ENCODE assay signal across 8 cellular contexts in the genomic region with DNA sequence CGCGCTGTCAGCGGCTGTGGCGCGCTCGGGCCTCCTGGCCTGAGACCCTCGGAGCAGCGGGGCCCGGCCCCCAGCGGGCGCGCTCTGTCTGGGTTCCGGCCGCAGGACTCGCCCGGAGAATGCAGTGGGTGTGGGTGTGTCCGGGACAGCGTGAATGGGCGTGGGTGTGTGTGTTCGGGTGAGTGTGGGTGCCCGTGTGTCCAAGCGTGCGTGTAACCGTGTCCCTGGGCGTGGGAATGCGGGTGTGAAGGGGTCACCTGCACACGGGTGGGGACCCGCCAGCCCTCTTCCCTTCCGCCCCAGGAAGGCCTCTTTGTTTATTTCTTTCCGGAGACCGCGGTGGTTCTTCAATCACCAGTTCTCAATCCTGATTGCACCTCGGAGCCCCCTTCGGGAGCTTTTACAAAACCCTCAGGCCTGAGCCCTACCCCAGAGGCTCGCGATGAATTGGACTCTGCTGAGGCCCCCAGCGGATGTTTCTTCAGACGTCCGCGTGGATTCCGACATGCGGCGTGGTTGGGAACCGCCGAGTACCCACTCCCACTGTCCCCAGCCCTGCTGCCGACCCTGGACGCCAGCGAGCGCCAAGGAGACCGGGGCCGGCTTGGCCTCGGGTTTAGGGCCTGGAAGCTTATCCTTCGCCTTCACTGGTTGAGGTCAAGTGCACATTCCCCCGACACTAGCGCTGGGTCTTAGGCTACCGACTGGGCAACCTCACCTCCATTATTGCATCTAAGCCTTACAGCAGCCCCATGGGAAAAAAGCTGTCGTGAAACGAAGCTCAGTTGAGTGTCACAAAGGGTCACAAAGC. TPM values are rescaled to one million over a fixed set of nuclear protein-coding genes. Genes with fewer than 3 reads are reported as not detected.
A peak's percentile ranks its signal among the peaks of the same experiment; 100 is the strongest.
DNase-seq lines count a peak whose midpoint lies in the region; ATAC-seq and TF ChIP-seq lines count a peak whose summit lies in the region.

No MANE protein-coding gene starts in this region.

- no peaks in the 10 kb centered on the region for H3K9me3 ChIP-seq in stomach

- H3K27me3 ChIP-seq in stomach, result peaks cover 0 to 25% (median 10%) of the 10 kb centered on the region in 3 donors

- no peak for DNase-seq in activated CD8-positive, alpha-beta memory T cell treated with anti-CD3 and anti-CD28 coated beads, Interleukin-2, amount 10 ng/mL, durations not matched to agents 7 days and 5 days
- no peak for DNase-seq in activated CD8-positive, alpha-beta memory T cell treated with anti-CD3 and anti-CD28 coated beads, Interleukin-2, amount 50 U/mL, for 4 hours
- no peak for DNase-seq in activated naive CD8-positive, alpha-beta T cell treated with anti-CD3 and anti-CD28 coated beads for 36 hours
- DNase-seq in iPS-NIHi7 (ENCODE audit: extremely low spot score) (peak; percentile 47), stomach (peak; percentile 43), NCI-H226 (no peak), NOMO-1 (lab: John Stamatoyannopoulos, UW; ENCODE audit: unreplicated experiment in 2 of 2) (no peak), kidney tubule cell (ENCODE audit: low spot score) (no peak)

- H3K4me3 ChIP-seq in stomach, result peak overlapping the region; percentile 53 to 64 (median 59)

- H3K36me3 Mint-ChIP-seq in activated CD8-positive, alpha-beta memory T cell treated with anti-CD3 and anti-CD28 coated beads, Interleukin-2, amount 10 ng/mL, durations not matched to agents 7 days and 5 days, result no peaks in the 10 kb centered on the region
- H3K36me3 Mint-ChIP-seq in activated naive CD8-positive, alpha-beta T cell treated with anti-CD3 and anti-CD28 coated beads for 36 hours, result no peaks in the 10 kb centered on the region

- peaks cover 80% of the 10 kb centered on the region for H3K27me3 Mint-ChIP-seq in activated CD8-positive, alpha-beta memory T cell treated with anti-CD3 and anti-CD28 coated beads, Interleukin-2, amount 10 ng/mL, durations not matched to agents 7 days and 5 days
- peaks cover 77% of the 10 kb centered on the region for H3K27me3 Mint-ChIP-seq in activated naive CD8-positive, alpha-beta T cell treated with anti-CD3 and anti-CD28 coated beads for 36 hours

- peaks cover 23 to 30% (median 28%) of the 10 kb centered on the region in 4 donors for H3K4me1 ChIP-seq in stomach

- TF ChIP-seq POLR2A in stomach (IDR thresholded peaks at IDR 0.05), result no peak

- TF ChIP-seq CTCF in stomach (IDR thresholded peaks at IDR 0.05), result no peak

- TF ChIP-seq EP300 in stomach (IDR thresholded peaks at IDR 0.05), result no peak

- peak overlapping the region; percentile 66 to 87 (median 81) for H3K27ac ChIP-seq in stomach

- no peaks in the 10 kb centered on the region for H3K9me3 Mint-ChIP-seq in activated CD8-positive, alpha-beta memory T cell treated with anti-CD3 and anti-CD28 coated beads, Interleukin-2, amount 10 ng/mL, durations not matched to agents 7 days and 5 days (ENCODE audit: low read depth)
- no peaks in the 10 kb centered on the region for H3K9me3 Mint-ChIP-seq in activated naive CD8-positive, alpha-beta T cell treated with anti-CD3 and anti-CD28 coated beads for 36 hours

- no peak overlapping the region for H3K27ac Mint-ChIP-seq in activated CD8-positive, alpha-beta memory T cell treated with anti-CD3 and anti-CD28 coated beads, Interleukin-2, amount 10 ng/mL, durations not matched to agents 7 days and 5 days
- H3K27ac Mint-ChIP-seq in activated naive CD8-positive, alpha-beta T cell treated with anti-CD3 and anti-CD28 coated beads for 36 hours, result no peak overlapping the region

- intact Hi-C loops in stomach (cut with DNase I; ENCODE audit: low total_unique reads), result no loop called here

- no peak for ATAC-seq in activated CD8-positive, alpha-beta memory T cell treated with anti-CD3 and anti-CD28 coated beads, Interleukin-2, amount 10 ng/mL, durations not matched to agents 7 days and 5 days

- WGBS in stomach, 5 donors, result 10 to 16% (median 12%) methylated on average over 24 to 58 of the region's 58 CpGs

- no peaks in the 10 kb centered on the region for H3K36me3 ChIP-seq in stomach

- H3K4me1 Mint-ChIP-seq in activated CD8-positive, alpha-beta memory T cell treated with anti-CD3 and anti-CD28 coated beads, Interleukin-2, amount 10 ng/mL, durations not matched to agents 7 days and 5 days, result peaks cover 6% of the 10 kb centered on the region
- peaks cover 18% of the 10 kb centered on the region for H3K4me1 Mint-ChIP-seq in activated naive CD8-positive, alpha-beta T cell treated with anti-CD3 and anti-CD28 coated beads for 36 hours

- H3K4me3 Mint-ChIP-seq in activated CD8-positive, alpha-beta memory T cell treated with anti-CD3 and anti-CD28 coated beads, Interleukin-2, amount 10 ng/mL, durations not matched to agents 7 days and 5 days, result peak overlapping the region; percentile 30
- H3K4me3 Mint-ChIP-seq in activated naive CD8-positive, alpha-beta T cell treated with anti-CD3 and anti-CD28 coated beads for 36 hours, result peak overlapping the region; percentile 76

- CTCF ChIA-PET in activated CD8-positive, alpha-beta memory T cell treated with anti-CD3 and anti-CD28 coated beads, Interleukin-2, amount 10 ng/mL, durations not matched to agents 7 days and 5 days (lab: Charles Lee), result interaction anchor here (0.6 to 1.3 kb wide), 2 partner anchors 8 to 788 kb away, joined by 3 to 4 read pairs; no protein-coding TSS in a partner anchor

RNA-seq across cellular contexts. Expression of a gene that starts 19.3 kb away (rescaled TPM):
- total RNA-seq in activated CD8-positive, alpha-beta memory T cell treated with anti-CD3 and anti-CD28 coated beads, Interleukin-2, amount 10 ng/mL, durations not matched to agents 7 days and 5 days, result not detected
- not detected for total RNA-seq in activated naive CD8-positive, alpha-beta T cell treated with anti-CD3 and anti-CD28 coated beads for 36 hours
- total RNA-seq in stomach, result 1 to 10 TPM in 4 of 5 donors, under 1 TPM in 1; 0.29 to 5.4 (median 2.9) TPM
- polyA plus RNA-seq in stomach, result 1 to 10 TPM in 2 of 3 donors, under 1 TPM in 1; 0.46 to 3.7 (median 2.2) TPM

Comparison
In these comparisons a context has a peak if more than half of its experiments do, and no peak if none do; other contexts are left out.
1. DNase-seq: peak in iPS-NIHi7 (single experiment) and stomach (single experiment); none in activated CD8-positive, alpha-beta memory T cell treated with anti-CD3 and anti-CD28 coated beads, Interleukin-2, amount 10 ng/mL, durations not matched to agents 7 days and 5 days (single experiment), activated CD8-positive, alpha-beta memory T cell treated with anti-CD3 and anti-CD28 coated beads, Interleukin-2, amount 50 U/mL, for 4 hours (single experiment), activated naive CD8-positive, alpha-beta T cell treated with anti-CD3 and anti-CD28 coated beads for 36 hours (single experiment), NCI-H226 (single experiment), NOMO-1 (0 of 2) and kidney tubule cell (single experiment).